Comparison of ENCODE assay signal across 9 cellular contexts in genomic region chr11:114196994-114197702, GRCh38.
DNase-seq lines count a peak whose midpoint lies in the region; ATAC-seq and TF ChIP-seq lines count a peak whose summit lies in the region.
"Had no signal": no experiment of that assay in that cellular context is flagged by ENCODE, and none has a peak within 500 bp of the region (broad histone marks: within the 10 kb centered on the region; RNA-seq: fewer than 3 reads in every experiment).

No MANE protein-coding gene starts in this region.

- 64 to 65% methylated on average over 7 of the region's 7 CpGs for WGBS in body of pancreas, 2 donors
- 82% methylated on average over 7 of the region's 7 CpGs for WGBS in sigmoid colon, 2 donors

- H3K9me3 ChIP-seq in CD4-positive, alpha-beta memory T cell (ENCODE audit: control insufficient read depth in 1 of 2, low read length in 2 of 2) = no peaks in the 10 kb centered on the region
- no peaks in the 10 kb centered on the region for H3K9me3 ChIP-seq in body of pancreas
- H3K9me3 ChIP-seq in left lung = no peaks in the 10 kb centered on the region
- no peaks in the 10 kb centered on the region for H3K9me3 ChIP-seq in sigmoid colon
- H3K9me3 ChIP-seq: SK-N-SH had no signal

- H3K4me3 Mint-ChIP-seq in CD4-positive, alpha-beta memory T cell = no peak overlapping the region

- DNase-seq in CD4-positive, alpha-beta memory T cell = no peak
- DNase-seq in body of pancreas = no peak
- no peak for DNase-seq in left lung
- DNase-seq in sigmoid colon = peak; percentile 89
- DNase-seq in NOMO-1 treated with DMSO at 0.1 percent for 48 hours (lab: John Stamatoyannopoulos, UW; ENCODE audit: unreplicated experiment) = no peak
- no peak for DNase-seq in NOMO-1 treated with dmso at 0.1 percent for 144 hours (lab: John Stamatoyannopoulos, UW; ENCODE audit: unreplicated experiment)
- DNase-seq: SK-N-SH had no signal

- H3K4me3 ChIP-seq in CD4-positive, alpha-beta memory T cell (ENCODE audit: low read length in 2 of 2) = no peak overlapping the region
- H3K4me3 ChIP-seq in body of pancreas = no peak overlapping the region
- H3K4me3 ChIP-seq in left lung = no peak overlapping the region
- H3K4me3 ChIP-seq in sigmoid colon = no peak overlapping the region

- no peaks in the 10 kb centered on the region for H3K27me3 Mint-ChIP-seq in CD4-positive, alpha-beta memory T cell

- no peaks in the 10 kb centered on the region for H3K9me3 Mint-ChIP-seq in CD4-positive, alpha-beta memory T cell

- peaks cover 7 to 23% (median 14%) of the 10 kb centered on the region in 4 donors for H3K4me1 Mint-ChIP-seq in CD4-positive, alpha-beta memory T cell

- H3K36me3 Mint-ChIP-seq in CD4-positive, alpha-beta memory T cell = no peaks in the 10 kb centered on the region

- peaks cover 8% of the 10 kb centered on the region for H3K4me1 ChIP-seq in CD4-positive, alpha-beta memory T cell (ENCODE audit: insufficient read depth, low read length)
- peaks cover 63% of the 10 kb centered on the region for H3K4me1 ChIP-seq in body of pancreas
- peaks cover 27 to 64% of the 10 kb centered on the region in 2 donors for H3K4me1 ChIP-seq in left lung
- peaks cover 0 to 100% (median 96%) of the 10 kb centered on the region in 4 donors for H3K4me1 ChIP-seq in sigmoid colon

- TF ChIP-seq EP300 in sigmoid colon (IDR thresholded peaks at IDR 0.05) = peak; percentile 83 to 97 (median 94)

- TF ChIP-seq CTCF in body of pancreas (IDR thresholded peaks at IDR 0.05) (no peak), left lung (IDR thresholded peaks at IDR 0.05) (no peak), sigmoid colon (IDR thresholded peaks at IDR 0.05) (no peak)

- no peak for TF ChIP-seq POLR2A in body of pancreas (IDR thresholded peaks at IDR 0.05)
- no peak for TF ChIP-seq POLR2A in sigmoid colon (IDR thresholded peaks at IDR 0.05)

- peak overlapping the region in 4 of 7 donors; percentile 11 to 79 (median 60) for H3K27ac Mint-ChIP-seq in CD4-positive, alpha-beta memory T cell

- H3K27me3 ChIP-seq in CD4-positive, alpha-beta memory T cell (ENCODE audit: insufficient read depth, low read length) = no peaks in the 10 kb centered on the region
- H3K27me3 ChIP-seq in body of pancreas (no peaks in the 10 kb centered on the region), left lung (no peaks in the 10 kb centered on the region), sigmoid colon (no peaks in the 10 kb centered on the region)

- CTCF ChIA-PET in CD4-positive, alpha-beta memory T cell (lab: Charles Lee; ENCODE audit: partially characterized antibody) = interaction anchor here (0.6 to 6.3 kb wide), 11 partner anchors 8 to 301 kb away, joined by 3 to 72 read pairs (median 7); no protein-coding TSS in a partner anchor

- H3K36me3 ChIP-seq in CD4-positive, alpha-beta memory T cell (ENCODE audit: insufficient read depth, low read length) = no peaks in the 10 kb centered on the region
- H3K36me3 ChIP-seq in body of pancreas (replicated peaks in 1 of 2; ENCODE audit: insufficient read depth in 1 of 2, low read depth in 2 of 2) = peaks cover 0 to 2% of the 10 kb centered on the region in 2 donors
- H3K36me3 ChIP-seq in left lung = peaks cover 0 to under 1% of the 10 kb centered on the region in 2 donors
- H3K36me3 ChIP-seq in sigmoid colon = peaks cover 0 to 18% (median 5%) of the 10 kb centered on the region in 4 donors

- H3K27ac ChIP-seq in CD4-positive, alpha-beta memory T cell (ENCODE audit: low read depth, low read length) = no peak overlapping the region
- H3K27ac ChIP-seq in body of pancreas (peak overlapping the region; percentile 66 to 83 (median 81)), left lung (peak overlapping the region; percentile 62 to 79), sigmoid colon (peak overlapping the region; percentile 94 to 99 (median 96))

- no peak for ATAC-seq in body of pancreas
- peak; percentile 8 for ATAC-seq in left lung
- ATAC-seq in HG03342 (IDR thresholded peaks at IDR 0.05; ENCODE audit: unreplicated experiment) = no peak
- ATAC-seq in GM21526 (IDR thresholded peaks at IDR 0.05; ENCODE audit: low FRiP score, unreplicated experiment) = no peak

- intact Hi-C loops in CD4-positive, alpha-beta memory T cell (cut with micrococcal nuclease) = loop anchor here (1.0 kb wide), 3 partner anchors 138 to 301 kb away; partner anchors contain the start of gene ZBTB16
- intact Hi-C loops in body of pancreas (cut with DNase I) (no loop called here), left lung (cut with DNase I) (no loop called here), sigmoid colon (cut with DNase I) (loop anchor here (1.0 to 5.0 kb wide), 2 partner anchors 33 to 60 kb away; no protein-coding TSS in a partner anchor)

- POLR2A ChIA-PET in CD4-positive, alpha-beta memory T cell (lab: Charles Lee; ENCODE audit: partially characterized antibody) = interaction anchor here (0.9 to 1.2 kb wide), 3 partner anchors 13 to 203 kb away, joined by 3 read pairs; no protein-coding TSS in a partner anchor

Comparison
In these comparisons a context has a peak if more than half of its experiments do, and no peak if none do; other contexts are left out.
1. intact Hi-C loops: an anchor here in CD4-positive, alpha-beta memory T cell (1.0 kb wide) and sigmoid colon (1.0 to 5.0 kb wide); none called in body of pancreas and left lung.